ENCODE assay signal across 23 cellular contexts in genomic region chr20:4905612-4906011, GRCh38.
"Had no signal": no experiment of that assay in that cellular context is flagged by ENCODE, and none has a peak within 500 bp of the region (broad histone marks: within the 10 kb centered on the region; RNA-seq: fewer than 3 reads in every experiment).

No MANE protein-coding gene starts in this region.

- ATAC-seq: activated CD8-positive, alpha-beta T cell treated with anti-CD3 and anti-CD28 coated beads for 36 hours; body of pancreas; effector memory CD8-positive, alpha-beta T cell; heart right ventricle; left ventricle myocardium superior; naive thymus-derived CD4-positive, alpha-beta T cell had no signal

- H3K4me1 Mint-ChIP-seq: activated CD4-positive, alpha-beta T cell treated with anti-CD3 and anti-CD28 coated beads, Interleukin-2, amount 10 ng/mL, durations not matched to agents 24 days and 14 days; activated naive CD8-positive, alpha-beta T cell treated with anti-CD3 and anti-CD28 coated beads, Interleukin-2, amount 10 ng/mL, durations not matched to agents 7 days and 5 days had no signal

- H3K4me3 Mint-ChIP-seq: activated CD4-positive, alpha-beta T cell treated with anti-CD3 and anti-CD28 coated beads, Interleukin-2, amount 10 ng/mL, durations not matched to agents 24 days and 14 days; activated CD8-positive, alpha-beta T cell treated with anti-CD3 and anti-CD28 coated beads for 36 hours; activated naive CD8-positive, alpha-beta T cell treated with anti-CD3 and anti-CD28 coated beads, Interleukin-2, amount 10 ng/mL, durations not matched to agents 7 days and 5 days; activated T-cell treated with anti-CD3 and anti-CD28 coated beads, Interleukin-2, amount 50 U/mL, for 24 hours; effector memory CD8-positive, alpha-beta T cell; immature natural killer cell; naive thymus-derived CD4-positive, alpha-beta T cell; stimulated activated naive CD8-positive, alpha-beta T cell treated with anti-CD3 and anti-CD28 coated beads, Interleukin-15, Interleukin-2, amounts not matched to agents 100 ng/mL and 50 ng/mL, for 24 hours had no signal

- H3K27ac ChIP-seq: body of pancreas, heart right ventricle, prostate gland, right atrium auricular region, skin epidermis, transverse colon had no signal

- H3K27me3 Mint-ChIP-seq: activated CD4-positive, alpha-beta T cell treated with anti-CD3 and anti-CD28 coated beads, Interleukin-2, amount 10 ng/mL, durations not matched to agents 24 days and 14 days; activated CD8-positive, alpha-beta T cell treated with anti-CD3 and anti-CD28 coated beads for 36 hours; activated naive CD8-positive, alpha-beta T cell treated with anti-CD3 and anti-CD28 coated beads, Interleukin-2, amount 10 ng/mL, durations not matched to agents 7 days and 5 days; activated T-cell treated with anti-CD3 and anti-CD28 coated beads, Interleukin-2, amount 50 U/mL, for 24 hours; effector memory CD8-positive, alpha-beta T cell; naive thymus-derived CD4-positive, alpha-beta T cell; stimulated activated naive CD8-positive, alpha-beta T cell treated with anti-CD3 and anti-CD28 coated beads, Interleukin-15, Interleukin-2, amounts not matched to agents 100 ng/mL and 50 ng/mL, for 24 hours had no signal

- H3K27ac Mint-ChIP-seq: activated CD4-positive, alpha-beta T cell treated with anti-CD3 and anti-CD28 coated beads, Interleukin-2, amount 10 ng/mL, durations not matched to agents 24 days and 14 days; activated CD8-positive, alpha-beta T cell treated with anti-CD3 and anti-CD28 coated beads for 36 hours; activated naive CD8-positive, alpha-beta T cell treated with anti-CD3 and anti-CD28 coated beads, Interleukin-2, amount 10 ng/mL, durations not matched to agents 7 days and 5 days; activated T-cell treated with anti-CD3 and anti-CD28 coated beads, Interleukin-2, amount 50 U/mL, for 24 hours; activated T-helper 2 cell treated with anti-CD3 and anti-CD28 coated beads, Interferon-gamma antibody, Interleukin-2, Interleukin-4, amounts not matched to agents 10 μg/mL and 5 μg/mL and 100 μg/mL, durations not matched to agents 14 hours and 24 hours and 36 hours; effector memory CD8-positive, alpha-beta T cell; immature natural killer cell; naive thymus-derived CD4-positive, alpha-beta T cell; stimulated activated naive CD8-positive, alpha-beta T cell treated with anti-CD3 and anti-CD28 coated beads, Interleukin-15, Interleukin-2, amounts not matched to agents 100 ng/mL and 50 ng/mL, for 24 hours had no signal

- H3K4me1 ChIP-seq: body of pancreas, prostate gland, right atrium auricular region, transverse colon had no signal

- DNase-seq: activated CD4-positive, alpha-beta T cell treated with anti-CD3 and anti-CD28 coated beads, Interleukin-2, amount 10 ng/mL, durations not matched to agents 24 days and 14 days; activated CD8-positive, alpha-beta T cell treated with anti-CD3 and anti-CD28 coated beads for 36 hours; activated naive CD4-positive, alpha-beta T cell treated with Interleukin-2 at 50 U/mL for 16 hours; activated naive CD8-positive, alpha-beta T cell treated with anti-CD3 and anti-CD28 coated beads, Interleukin-2, amount 10 ng/mL, durations not matched to agents 7 days and 5 days; activated T-cell treated with anti-CD3 and anti-CD28 coated beads, Interleukin-2, amount 50 U/mL, for 24 hours; body of pancreas; caudate nucleus; effector memory CD8-positive, alpha-beta T cell; esophagus squamous epithelium; heart right ventricle; immature natural killer cell; kidney glomerular epithelial cell; left ventricle myocardium superior; mesenchymal stem cell; naive thymus-derived CD4-positive, alpha-beta T cell; stimulated activated CD4-positive, alpha-beta T cell treated with anti-CD3 and anti-CD28 coated beads, Interleukin-15, amount 100 ng/mL, for 24 hours; stimulated activated CD4-positive, alpha-beta T cell treated with anti-CD3 and anti-CD28 coated beads, Interleukin-2, amount 100 ng/mL, for 48 hours; transverse colon had no signal

- H3K9me3 ChIP-seq: body of pancreas, esophagus squamous epithelium, prostate gland, transverse colon had no signal

- H3K4me3 ChIP-seq: body of pancreas, esophagus squamous epithelium, heart right ventricle, prostate gland, right atrium auricular region, skin epidermis, transverse colon had no signal

- H3K36me3 ChIP-seq: prostate gland, transverse colon had no signal

- H3K27me3 ChIP-seq: body of pancreas, esophagus squamous epithelium, heart right ventricle, right atrium auricular region, transverse colon had no signal

- H3K9me3 Mint-ChIP-seq: activated CD4-positive, alpha-beta T cell treated with anti-CD3 and anti-CD28 coated beads, Interleukin-2, amount 10 ng/mL, durations not matched to agents 24 days and 14 days; activated CD8-positive, alpha-beta T cell treated with anti-CD3 and anti-CD28 coated beads for 36 hours; activated naive CD8-positive, alpha-beta T cell treated with anti-CD3 and anti-CD28 coated beads, Interleukin-2, amount 10 ng/mL, durations not matched to agents 7 days and 5 days; activated T-cell treated with anti-CD3 and anti-CD28 coated beads, Interleukin-2, amount 50 U/mL, for 24 hours; activated T-helper 2 cell treated with anti-CD3 and anti-CD28 coated beads, Interferon-gamma antibody, Interleukin-2, Interleukin-4, amounts not matched to agents 10 μg/mL and 5 μg/mL and 100 μg/mL, durations not matched to agents 14 hours and 24 hours and 36 hours; effector memory CD8-positive, alpha-beta T cell; immature natural killer cell; naive thymus-derived CD4-positive, alpha-beta T cell; stimulated activated naive CD8-positive, alpha-beta T cell treated with anti-CD3 and anti-CD28 coated beads, Interleukin-15, Interleukin-2, amounts not matched to agents 100 ng/mL and 50 ng/mL, for 24 hours had no signal
